20 cellular contexts compared by ENCODE assay signal in genomic region chr2:142290931-142291330, GRCh38.
DNase-seq lines count a peak whose midpoint lies in the region; ATAC-seq and TF ChIP-seq lines count a peak whose summit lies in the region.
"Had no signal": no experiment of that assay in that cellular context is flagged by ENCODE, and none has a peak within 500 bp of the region (broad histone marks: within the 10 kb centered on the region; RNA-seq: fewer than 3 reads in every experiment).

No MANE protein-coding gene starts in this region.

- H3K27me3 Mint-ChIP-seq in immature natural killer cell (ENCODE audit: low read depth in 3 of 3): no peaks in the 10 kb centered on the region
- H3K27me3 Mint-ChIP-seq: central memory CD8-positive, alpha-beta T cell had no signal

- no peak overlapping the region for H3K27ac Mint-ChIP-seq in immature natural killer cell
- H3K27ac Mint-ChIP-seq: GM23338 had no signal

- no peaks in the 10 kb centered on the region for H3K36me3 ChIP-seq in MG63
- H3K36me3 ChIP-seq in RWPE2 (ENCODE audit: low read depth): no peaks in the 10 kb centered on the region
- H3K36me3 ChIP-seq: tibial nerve had no signal

- ATAC-seq in RWPE2 (ENCODE audit: low read depth) (peak; percentile 59; the same call in 2 of the 3 replicates), esophagus mucosa (peak; percentile 56), HG03565 (IDR thresholded peaks at IDR 0.05; ENCODE audit: unreplicated experiment) (no peak), HG03108 (IDR thresholded peaks at IDR 0.05; ENCODE audit: unreplicated experiment) (no peak)
- ATAC-seq: GM23338; stimulated activated naive CD8-positive, alpha-beta T cell treated with anti-CD3 and anti-CD28 coated beads, Interleukin-15, Interleukin-2, amounts not matched to agents 100 U/mL and 50 U/mL, for 24 hours had no signal

- peak; percentile 15 for DNase-seq in D341Med (ENCODE audit: low spot score)
- peak; percentile 58 for DNase-seq in MG63
- DNase-seq in RWPE2 (ENCODE audit: low spot score): no peak
- no peak for DNase-seq in immature natural killer cell
- no peak for DNase-seq in hypothalamus (lab: John Stamatoyannopoulos, UW)
- DNase-seq: activated CD4-positive, alpha-beta T cell treated with anti-CD3 and anti-CD28 coated beads, Interleukin-2, amount 50 U/mL, for 4 hours; activated CD8-positive, alpha-beta memory T cell treated with anti-CD3 and anti-CD28 coated beads, Interleukin-2, amount 50 U/mL, for 48 hours; DMS 273 treated with DMSO at 0.1 percent for 48 hours; erythroblast; KG1; NK-92 treated with Interleukin-12 subunit alpha and Interleukin-12 subunit beta, amount 100 ng/mL, for 24 hours; posterior cingulate gyrus; stimulated activated naive CD8-positive, alpha-beta T cell treated with anti-CD3 and anti-CD28 coated beads, Interleukin-15, Interleukin-2, amounts not matched to agents 100 U/mL and 50 U/mL, for 24 hours had no signal

- peaks cover 11 to 44% (median 18%) of the 10 kb centered on the region in 6 donors for H3K9me3 Mint-ChIP-seq in immature natural killer cell
- H3K9me3 Mint-ChIP-seq: GM23338 had no signal

- H3K4me1 ChIP-seq in RWPE2 (ENCODE audit: insufficient read depth, poor library complexity, severe bottlenecking): peaks cover 4% of the 10 kb centered on the region
- H3K4me1 ChIP-seq: tibial nerve had no signal

- no peak overlapping the region for H3K4me3 Mint-ChIP-seq in immature natural killer cell
- H3K4me3 Mint-ChIP-seq: CD14-positive monocyte; central memory CD8-positive, alpha-beta T cell; GM23338 had no signal

- H3K27ac ChIP-seq in RWPE2 (ENCODE audit: poor library complexity, severe bottlenecking): peak overlapping the region; percentile 36
- H3K27ac ChIP-seq: tibial nerve had no signal

- no peaks in the 10 kb centered on the region for H3K9me3 ChIP-seq in MG63
- no peaks in the 10 kb centered on the region for H3K9me3 ChIP-seq in RWPE2 (ENCODE audit: severe bottlenecking)
- H3K9me3 ChIP-seq: tibial nerve had no signal

- H3K27me3 ChIP-seq in MG63: no peaks in the 10 kb centered on the region
- no peaks in the 10 kb centered on the region for H3K27me3 ChIP-seq in RWPE2 (ENCODE audit: insufficient read depth, poor library complexity, severe bottlenecking)
- H3K27me3 ChIP-seq: tibial nerve had no signal

- H3K4me1 Mint-ChIP-seq in immature natural killer cell: no peaks in the 10 kb centered on the region
- H3K4me1 Mint-ChIP-seq: CD14-positive monocyte; central memory CD8-positive, alpha-beta T cell had no signal

- no peaks in the 10 kb centered on the region for H3K36me3 Mint-ChIP-seq in immature natural killer cell
- H3K36me3 Mint-ChIP-seq: CD14-positive monocyte had no signal

- TF ChIP-seq CTCF in RWPE2 (IDR thresholded peaks at IDR 0.05; ENCODE audit: poor library complexity, severe bottlenecking): no peak

- H3K4me3 ChIP-seq in MG63 (no peak overlapping the region), RWPE2 (ENCODE audit: severe bottlenecking) (no peak overlapping the region)
- H3K4me3 ChIP-seq: GM23338, tibial nerve had no signal

Comparison
In these comparisons a context has a peak if more than half of its experiments do, and no peak if none do; other contexts are left out.
1. DNase-seq: peak in D341Med (single experiment) and MG63 (single experiment); none in RWPE2 (single experiment), immature natural killer cell (0 of 3) and hypothalamus (0 of 51).
2. ATAC-seq: peak in RWPE2 (single experiment) and esophagus mucosa (single experiment); none in HG03565 (single experiment) and HG03108 (single experiment).